In the genomic region with DNA sequence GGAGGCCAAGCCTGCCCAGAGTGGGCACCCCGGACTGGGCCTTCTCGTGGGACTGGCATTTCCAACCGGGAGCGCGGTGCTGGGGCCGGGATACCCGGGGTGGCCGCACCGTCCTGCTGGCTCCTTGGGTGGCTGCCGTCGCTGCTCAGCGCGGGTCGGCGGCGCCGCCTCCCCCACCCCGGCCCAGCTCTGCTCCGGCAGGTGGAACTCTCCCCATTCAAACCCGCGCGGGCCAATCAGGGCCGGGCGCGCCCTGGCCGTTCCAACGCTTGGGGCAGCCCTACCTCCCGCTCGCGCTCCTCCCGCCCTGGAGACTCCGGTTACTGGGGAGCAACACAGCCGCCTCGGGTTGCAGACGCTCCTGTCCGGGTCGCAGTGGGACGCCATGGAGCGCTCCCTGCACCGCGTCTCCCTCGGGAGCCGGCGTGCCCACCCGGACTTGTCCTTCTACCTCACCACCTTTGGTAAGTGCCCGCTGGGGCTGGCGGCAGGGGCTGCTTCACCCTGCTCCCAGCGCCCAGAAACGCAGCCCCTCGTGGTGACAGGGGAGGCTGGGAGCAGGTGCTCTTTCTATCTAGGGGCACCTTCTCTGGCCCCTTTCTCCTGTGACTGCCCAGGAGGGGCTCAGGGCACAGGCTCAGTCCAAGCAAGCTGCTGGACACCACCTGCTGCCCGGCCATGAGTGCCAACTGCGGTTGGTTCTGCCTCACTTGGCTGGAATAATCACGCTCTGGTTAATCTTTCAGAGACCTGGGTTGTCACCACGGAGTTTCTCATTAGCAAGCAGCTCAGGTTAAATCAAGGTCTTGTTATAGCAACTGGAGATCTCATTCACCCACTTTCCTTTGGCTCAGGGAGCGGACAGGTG, we compare ENCODE assay signal across 8 cellular contexts. TPM values are rescaled to one million over a fixed set of nuclear protein-coding genes. Genes with fewer than 3 reads are reported as not detected.
DNase-seq lines count a peak whose midpoint lies in the region; ATAC-seq, FAIRE-seq and TF ChIP-seq lines count a peak whose summit lies in the region.

A gene (plus strand): TSS at position 310 of the 868 bp plus-strand sequence. CDS start 76 bp downstream, at position 386.

- H3K4me1 ChIP-seq in A549 (peaks cover 25% of the 10 kb centered on the region), KMS-11 (ENCODE audit: low read depth, poor library complexity, severe bottlenecking) (peaks cover 35% of the 10 kb centered on the region), SJCRH30 (peaks cover 3% of the 10 kb centered on the region; the same call in 1 of the 2 replicates)

- ATAC-seq in A549 (peak; percentile 96 to 97), GM18858 (IDR thresholded peaks at IDR 0.05; ENCODE audit: unreplicated experiment) (no peak)
- no peak for ATAC-seq in naive thymus-derived CD8-positive, alpha-beta T cell

- peak within 1 kb of the TSS; percentile 48 for H2AFZ ChIP-seq in KMS-11 (ENCODE audit: low read depth)

- POLR2A ChIA-PET in A549 (lab: Yijun Ruan, JAX): interaction anchor here (0.6 to 0.7 kb wide), 3 partner anchors 53 to 276 kb away, joined by 3 to 4 read pairs (median 3); a partner anchor contains a TSS
- POLR2A ChIA-PET in naive thymus-derived CD8-positive, alpha-beta T cell (lab: Charles Lee): interaction anchor here (0.6 kb wide), 1 partner anchor 20 kb away, joined by 3 read pairs; no protein-coding TSS in a partner anchor

- no peaks in the 10 kb centered on the region for H3K27me3 Mint-ChIP-seq in naive thymus-derived CD8-positive, alpha-beta T cell

- DNase-seq in A549 (ENCODE audit: low read depth in 1 of 2, low spot score in 1 of 2): peak; percentile 68 to 83
- DNase-seq in SJCRH30: no peak
- DNase-seq in fibroblast of mammary gland (ENCODE audit: low read depth): no peak
- DNase-seq in naive thymus-derived CD8-positive, alpha-beta T cell: no peak
- DNase-seq in SIG-M5 treated with dmso at 0.1 percent for 504 hours (lab: John Stamatoyannopoulos, UW; ENCODE audit: unreplicated experiment): no peak
- DNase-seq in GOT3 (lab: John Stamatoyannopoulos, UW): no peak

- peak within 1 kb of the TSS in 2 of 10 donors; percentile 2 to 40 for H3K27ac Mint-ChIP-seq in naive thymus-derived CD8-positive, alpha-beta T cell

- H3K4me1 Mint-ChIP-seq in naive thymus-derived CD8-positive, alpha-beta T cell: peaks cover 0 to 11% (median 3%) of the 10 kb centered on the region in 4 donors

- WGBS in A549 (ENCODE audit: missing lambda C conversion rate): 4% methylated on average over 12 of the region's 55 CpGs

- H4K20me1 ChIP-seq in KMS-11 (ENCODE audit: insufficient read depth): no peaks in the 10 kb centered on the region

- no peaks in the 10 kb centered on the region for H3K36me3 Mint-ChIP-seq in naive thymus-derived CD8-positive, alpha-beta T cell

- no peaks in the 10 kb centered on the region for H3K79me2 ChIP-seq in KMS-11 (ENCODE audit: insufficient read depth, low read depth)

- H3K9me3 ChIP-seq in A549: no peaks in the 10 kb centered on the region
- 0 out of 2 replicates have a peak, but pooled peaks cover 6% of the 10 kb centered on the region for H3K9me3 ChIP-seq in SJCRH30 (replicated peaks)

- H3K27ac ChIP-seq in A549: peak within 1 kb of the TSS; percentile 77 to 89
- H3K27ac ChIP-seq in KMS-11: peak within 1 kb of the TSS; percentile 50
- H3K27ac ChIP-seq in SJCRH30: no peak within 1 kb of the TSS

- no peak within 1 kb of the TSS for H3K4me3 Mint-ChIP-seq in naive thymus-derived CD8-positive, alpha-beta T cell

- no peak for FAIRE-seq in A549 (lab: Jason Lieb, UNC)

- TF ChIP-seq RAD21 in A549 (conservative IDR thresholded peaks at IDR 0.05 in 1 of 2, IDR thresholded peaks at IDR 0.05 in 1 of 2): 0 out of 5 replicates have a peak, but pooled peaks of 1 of the 2 experiments have one; percentile 11

- H3K9me3 Mint-ChIP-seq in naive thymus-derived CD8-positive, alpha-beta T cell: peaks cover 0 to 11% (median 0%) of the 10 kb centered on the region in 9 donors

- TF ChIP-seq EP300 in A549 (IDR thresholded peaks at IDR 0.05): no peak

- TF ChIP-seq CTCF in A549 (IDR thresholded peaks at IDR 0.05): no peak
- no peak for TF ChIP-seq CTCF in KMS-11 (conservative IDR thresholded peaks at IDR 0.05; ENCODE audit: low read depth, low read length)
- TF ChIP-seq CTCF in fibroblast of mammary gland (conservative IDR thresholded peaks at IDR 0.05; ENCODE audit: control insufficient read depth, insufficient read depth, low read depth, low read length): no peak

- H3K4me2 ChIP-seq in A549 (peak within 1 kb of the TSS; percentile 88), KMS-11 (peak within 1 kb of the TSS; percentile 60)

- H3K4me3 ChIP-seq in A549 (peak within 1 kb of the TSS; percentile 69), KMS-11 (IDR thresholded peaks at IDR 0.05; ENCODE audit: insufficient read depth, low read depth, low read length) (no peak within 1 kb of the TSS), SJCRH30 (no peak within 1 kb of the TSS), fibroblast of mammary gland (ENCODE audit: control insufficient read depth, low read depth, low read length) (peak within 1 kb of the TSS; percentile 4)

- no peak for TF ChIP-seq POLR2A in A549 (IDR thresholded peaks at IDR 0.05; ENCODE audit: low read length)

- CTCF ChIA-PET in A549 (lab: Yijun Ruan, JAX): interaction anchor here (1.1 to 5.4 kb wide), 14 partner anchors 10 to 195 kb away, joined by 3 to 31 read pairs (median 5); no protein-coding TSS in a partner anchor

- H3K9ac ChIP-seq in KMS-11: peak within 1 kb of the TSS; percentile 9; the same call in 1 of the 2 replicates

- H3K27me3 ChIP-seq in KMS-11 (ENCODE audit: insufficient read depth, low read depth): no peaks in the 10 kb centered on the region
- no peaks in the 10 kb centered on the region; the same call in 1 of the 2 replicates for H3K27me3 ChIP-seq in SJCRH30

- H3K36me3 ChIP-seq in KMS-11 (ENCODE audit: insufficient read depth) (no peaks in the 10 kb centered on the region), SJCRH30 (no peaks in the 10 kb centered on the region)

TF ChIP-seq in A549, 52 proteins besides CTCF, POLR2A, EP300 and RAD21:
- TF ChIP-seq, protein P1, sequence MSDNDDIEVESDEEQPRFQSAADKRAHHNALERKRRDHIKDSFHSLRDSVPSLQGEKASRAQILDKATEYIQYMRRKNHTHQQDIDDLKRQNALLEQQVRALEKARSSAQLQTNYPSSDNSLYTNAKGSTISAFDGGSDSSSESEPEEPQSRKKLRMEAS (IDR thresholded peaks at IDR 0.05): peak; percentile 77
- TF ChIP-seq, protein P2, sequence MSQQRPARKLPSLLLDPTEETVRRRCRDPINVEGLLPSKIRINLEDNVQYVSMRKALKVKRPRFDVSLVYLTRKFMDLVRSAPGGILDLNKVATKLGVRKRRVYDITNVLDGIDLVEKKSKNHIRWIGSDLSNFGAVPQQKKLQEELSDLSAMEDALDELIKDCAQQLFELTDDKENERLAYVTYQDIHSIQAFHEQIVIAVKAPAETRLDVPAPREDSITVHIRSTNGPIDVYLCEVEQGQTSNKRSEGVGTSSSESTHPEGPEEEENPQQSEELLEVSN (IDR thresholded peaks at IDR 0.05; ENCODE audit: borderline replicate concordance, low read depth): peak; percentile 86
- TF ChIP-seq HOXB5 (CRISPR knock-in tag; IDR thresholded peaks at IDR 0.05): 0 out of 2 replicates have a peak, but pooled peaks have one; percentile 32
- no peak for TF ChIP-seq MAFK (IDR thresholded peaks at IDR 0.05; ENCODE audit: partially characterized antibody)
- TF ChIP-seq BHLHE40 (IDR thresholded peaks at IDR 0.05; ENCODE audit: low read depth, low read length): no peak

RNA-seq across cellular contexts. Expression of the gene that starts here (rescaled TPM):
- polyA plus RNA-seq in A549 (2011; rRNA removed) (19.6 and 21.5 TPM in 2 replicates), A549 (2017; fragmentation: RNase III; extraction: RNeasy Plus Mini Kit Qiagen cat#74134 plus additional on column Dnase treatment) (17.1 to 22.9 TPM (median 20.8 TPM) in 3 replicates)
- polyA plus RNA-seq in A549 (2012; cell fraction: cytosol; rRNA removed): 26.3 and 27.7 TPM in 2 replicates
- 51.2 and 52.4 TPM in 2 replicates for polyA plus RNA-seq in A549 (2012; cell fraction: nucleus; rRNA removed)
- 29.2 and 29.6 TPM in 2 replicates for polyA minus RNA-seq in A549 (2011; rRNA and poly(A)+ RNA removed)
- 35.8 and 36.7 TPM in 2 replicates for total RNA-seq in SJCRH30 (2014; rRNA removed; shearing (Covaris generic))
- 10 to 100 TPM; 27.8 to 29.5 TPM for total RNA-seq in naive thymus-derived CD8-positive, alpha-beta T cell
- polyA plus RNA-seq in naive thymus-derived CD8-positive, alpha-beta T cell: 10 to 100 TPM; 17.9 to 33.4 (median 26.1) TPM

Comparison
In these comparisons a context has a peak if more than half of its experiments do, and no peak if none do; other contexts are left out.
1. ATAC-seq: peak in A549 (2 of 2); none in naive thymus-derived CD8-positive, alpha-beta T cell (0 of 2) and GM18858 (single experiment).
2. DNase-seq: peak in A549 (2 of 2); none in SJCRH30 (0 of 2), fibroblast of mammary gland (single experiment), naive thymus-derived CD8-positive, alpha-beta T cell (0 of 10), SIG-M5 treated with dmso at 0.1 percent for 504 hours (single experiment) and GOT3 (single experiment).
3. H3K4me3 ChIP-seq: peak in A549 (single experiment) and fibroblast of mammary gland (single experiment); none in KMS-11 (single experiment) and SJCRH30 (single experiment).